Comparison of ENCODE assay signal across 8 cellular contexts in genomic region chr7:1136841-1137516, GRCh38. TPM values are rescaled to one million over a fixed set of nuclear protein-coding genes. Genes with fewer than 3 reads are reported as not detected.
DNase-seq lines count a peak whose midpoint lies in the region; ATAC-seq and TF ChIP-seq lines count a peak whose summit lies in the region.

No MANE protein-coding gene starts in this region.

- POLR2A ChIA-PET in HEK293T (lab: Yijun Ruan, JAX) = interaction anchor here (1.0 to 2.5 kb wide), 2 partner anchors 24 to 39 kb away, joined by 3 to 9 read pairs; partner anchors contain the start of gene ZFAND2A

- no peak for TF ChIP-seq POLR2A in gastrocnemius medialis (IDR thresholded peaks at IDR 0.05)

- CTCF ChIA-PET in HEK293T (lab: Yijun Ruan, JAX) = interaction anchor here (0.6 to 2.8 kb wide), 5 partner anchors 13 to 144 kb away, joined by 3 to 13 read pairs (median 4); no protein-coding TSS in a partner anchor

- peaks cover 0 to 13% (median 8%) of the 10 kb centered on the region in 11 experiments; a peak in 15 of 22 replicates for H3K36me3 ChIP-seq in BLaER1 treated with 17β-estradiol and CSF1 and Interleukin-3, amounts not matched to agents 10 nM and 100 nM
- no peaks in the 10 kb centered on the region for H3K36me3 ChIP-seq in gastrocnemius medialis

- H3K9me3 ChIP-seq in BLaER1 treated with 17β-estradiol and CSF1 and Interleukin-3, amounts not matched to agents 10 nM and 100 nM (replicated peaks in 1 of 11) = peaks cover 0 to 8% (median 6%) of the 10 kb centered on the region in 11 experiments; a peak in 13 of 22 replicates
- H3K9me3 ChIP-seq in gastrocnemius medialis = no peaks in the 10 kb centered on the region

- DNase-seq in HEK293T (ENCODE audit: extremely low spot score) (no peak), fibroblast of mammary gland (ENCODE audit: low read depth) (no peak), gastrocnemius medialis (no peak), NCI-H524 treated with DMSO at 0.1 percent for 48 hours (lab: John Stamatoyannopoulos, UW) (no peak), NCI-H187 treated with DMSO at 0.1 percent for 48 hours (lab: John Stamatoyannopoulos, UW) (no peak), NCI-H446 treated with DMSO at 0.1 percent for 48 hours (lab: John Stamatoyannopoulos, UW) (no peak)

- peak overlapping the region; percentile 76 to 92 (median 83); a peak in 20 of 22 replicates for H3K9ac ChIP-seq in BLaER1 treated with 17β-estradiol and CSF1 and Interleukin-3, amounts not matched to agents 10 nM and 100 nM

- H4K20me1 ChIP-seq in BLaER1 treated with 17β-estradiol and CSF1 and Interleukin-3, amounts not matched to agents 10 nM and 100 nM = no peaks in the 10 kb centered on the region; a peak in 1 of 22 replicates

- in situ Hi-C loops in gastrocnemius medialis (cut with MboI; ENCODE audit: low sequenced_read_pairs in 4 of 4) = no loop called here

- TF ChIP-seq CTCF in fibroblast of mammary gland (conservative IDR thresholded peaks at IDR 0.05; ENCODE audit: control insufficient read depth, insufficient read depth, low read depth, low read length) = no peak
- TF ChIP-seq CTCF in gastrocnemius medialis (IDR thresholded peaks at IDR 0.05 in 4 of 5, conservative IDR thresholded peaks at IDR 0.05 in 1 of 5) = no peak

- no peaks in the 10 kb centered on the region for H3K27me3 ChIP-seq in BLaER1 treated with 17β-estradiol and CSF1 and Interleukin-3, amounts not matched to agents 10 nM and 100 nM
- no peaks in the 10 kb centered on the region for H3K27me3 ChIP-seq in gastrocnemius medialis

- H3K27ac ChIP-seq in BLaER1 treated with 17β-estradiol and CSF1 and Interleukin-3, amounts not matched to agents 10 nM and 100 nM = peak overlapping the region in 6 of 11 experiments; percentile 69 to 84 (median 78); a peak in 7 of 22 replicates
- peak overlapping the region in 1 of 4 donors; percentile 87 for H3K27ac ChIP-seq in gastrocnemius medialis

- ATAC-seq in SK-N-SH treated with all-trans-retinoic acid at 6 μM for 48 hours = peak; percentile 13
- ATAC-seq in gastrocnemius medialis = no peak

- intact Hi-C loops in gastrocnemius medialis (cut with DNase I; ENCODE audit: low total_unique reads) = no loop called here

- peak overlapping the region; percentile 66 to 91 (median 81) for H3K4me3 ChIP-seq in BLaER1 treated with 17β-estradiol and CSF1 and Interleukin-3, amounts not matched to agents 10 nM and 100 nM
- H3K4me3 ChIP-seq in fibroblast of mammary gland (ENCODE audit: control insufficient read depth, low read depth, low read length) = peak overlapping the region; percentile 69
- peak overlapping the region; percentile 68 to 100 (median 90) for H3K4me3 ChIP-seq in gastrocnemius medialis

- peaks cover 26 to 34% (median 31%) of the 10 kb centered on the region in 10 experiments for H3K4me1 ChIP-seq in BLaER1 treated with 17β-estradiol and CSF1 and Interleukin-3, amounts not matched to agents 10 nM and 100 nM
- peaks cover 11 to 17% of the 10 kb centered on the region in 2 donors for H3K4me1 ChIP-seq in gastrocnemius medialis

- H3K4me2 ChIP-seq in BLaER1 treated with 17β-estradiol and CSF1 and Interleukin-3, amounts not matched to agents 10 nM and 100 nM = peak overlapping the region; percentile 86 to 99 (median 94)

TF ChIP-seq in HEK293T, 16 proteins besides CTCF, POLR2A, EP300 and RAD21:
- TF ChIP-seq PKNOX1 (IDR thresholded peaks at IDR 0.05) (peak; percentile 35; the same call in 1 of the 2 replicates), ARNT (IDR thresholded peaks at IDR 0.05) (no peak), FOXA1 (IDR thresholded peaks at IDR 0.05) (no peak)

TF ChIP-seq in SK-N-SH treated with all-trans-retinoic acid at 6 μM for 48 hours, 23 proteins besides CTCF, POLR2A, EP300 and RAD21:
- TF ChIP-seq ARNTL (CRISPR knock-in tag; IDR thresholded peaks at IDR 0.05; ENCODE audit: borderline replicate concordance, low read depth) = no peak
- TF ChIP-seq OSR1 (CRISPR knock-in tag; IDR thresholded peaks at IDR 0.05) = no peak
- TF ChIP-seq ZC3H10 (CRISPR knock-in tag; IDR thresholded peaks at IDR 0.05) = no peak
- no peak for TF ChIP-seq ZNF70 (CRISPR knock-in tag; IDR thresholded peaks at IDR 0.05)
- no peak for TF ChIP-seq RARB (CRISPR knock-in tag; IDR thresholded peaks at IDR 0.05)
- no peak for TF ChIP-seq PATZ1 (CRISPR knock-in tag; IDR thresholded peaks at IDR 0.05; ENCODE audit: borderline replicate concordance)
- no peak for TF ChIP-seq ESRRG (CRISPR knock-in tag; IDR thresholded peaks at IDR 0.05)
- TF ChIP-seq SNAI2 (CRISPR knock-in tag; IDR thresholded peaks at IDR 0.05) = no peak

RNA-seq across cellular contexts. Expression of gene ZFAND2A, which starts 23.0 kb away (rescaled TPM):
- 10 to 100 TPM; 12.0 to 17.9 (median 14.1) TPM for total RNA-seq in gastrocnemius medialis

RNA-seq across cellular contexts. Expression of gene GPER1, which starts 49.1 kb away (rescaled TPM):
- 1 to 10 TPM in 3 of 4 donors, under 1 TPM in 1; 0.92 to 3.2 (median 2.1) TPM for total RNA-seq in gastrocnemius medialis
